8 cellular contexts compared by ENCODE assay signal in the genomic region with DNA sequence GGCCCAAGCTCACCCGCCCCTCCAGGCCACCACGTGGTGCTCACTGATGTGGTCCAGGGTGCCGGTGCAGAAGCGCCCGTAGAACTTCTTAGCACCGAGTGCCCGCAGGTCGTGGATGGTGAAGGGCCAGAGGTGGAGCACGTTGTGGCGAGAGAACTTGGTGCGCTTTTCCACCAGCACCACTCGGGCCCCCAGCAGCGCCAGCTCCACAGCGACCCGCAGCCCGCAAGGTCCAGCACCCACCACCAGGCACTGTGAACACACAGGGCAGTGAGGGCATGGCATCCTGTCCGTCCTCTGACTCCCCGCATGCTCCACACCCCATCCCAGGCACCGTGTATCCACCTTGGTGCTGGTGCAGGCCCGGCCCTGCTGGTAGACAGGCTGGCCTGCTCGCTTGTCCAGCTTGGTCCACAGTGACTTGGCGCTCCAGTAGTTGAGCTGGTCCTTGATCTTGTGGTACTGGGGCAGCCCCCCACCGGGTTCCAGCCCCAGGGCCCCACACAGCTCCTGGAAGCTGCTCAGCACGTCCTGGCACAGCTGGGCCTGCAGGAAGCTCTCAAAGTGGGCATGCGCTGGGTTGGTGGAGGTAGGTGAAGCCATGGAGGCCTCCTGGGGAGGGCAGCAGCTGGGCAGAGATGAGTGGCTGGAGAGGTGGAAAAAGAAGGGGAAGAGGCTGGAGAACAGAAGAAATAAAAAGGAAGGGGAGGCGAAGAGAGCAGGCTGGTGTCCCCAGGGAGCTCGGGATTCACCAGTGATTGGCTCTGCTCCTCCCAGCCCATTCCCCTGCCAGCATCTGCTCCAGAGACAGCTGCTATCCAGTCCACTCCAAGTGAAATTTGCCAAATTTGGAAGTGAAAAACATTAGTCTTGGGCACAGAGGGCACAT. TPM values are rescaled to one million over a fixed set of nuclear protein-coding genes. Genes with fewer than 3 reads are reported as not detected.
A peak's percentile ranks its signal among the peaks of the same experiment; 100 is the strongest.
DNase-seq lines count a peak whose midpoint lies in the region; ATAC-seq and TF ChIP-seq lines count a peak whose summit lies in the region.

No MANE protein-coding gene starts in this region.

- no peaks in the 10 kb centered on the region for H3K9me3 ChIP-seq in Peyer's patch

- POLR2A ChIA-PET in activated CD4-positive, alpha-beta T cell treated with anti-CD3 and anti-CD28 coated beads, Interleukin-2, amount 10 ng/mL, durations not matched to agents 7 days and 5 days (lab: Charles Lee), result interaction anchor here (0.7 to 2.1 kb wide), 2 partner anchors 29 to 218 kb away, joined by 4 to 7 read pairs; a partner anchor contains a TSS

- peaks cover 0 to 51% (median 32%) of the 10 kb centered on the region in 4 donors for H3K4me1 ChIP-seq in Peyer's patch

- peaks cover 74% of the 10 kb centered on the region for H3K4me1 Mint-ChIP-seq in activated CD4-positive, alpha-beta T cell treated with anti-CD3 and anti-CD28 coated beads, Interleukin-2, amount 10 ng/mL, durations not matched to agents 7 days and 5 days
- H3K4me1 Mint-ChIP-seq in stimulated activated naive CD8-positive, alpha-beta T cell treated with anti-CD3 and anti-CD28 coated beads, Interleukin-15, amount 100 ng/mL, for 72 hours, result peaks cover 81% of the 10 kb centered on the region

- H3K4me3 ChIP-seq in Peyer's patch (peak overlapping the region; percentile 68 to 79 (median 72)), fibroblast of the aortic adventitia (ENCODE audit: low read depth, low read length) (peak overlapping the region; percentile 88)

- TF ChIP-seq CTCF in Peyer's patch (IDR thresholded peaks at IDR 0.05) (no peak), fibroblast of the aortic adventitia (IDR thresholded peaks at IDR 0.05; ENCODE audit: insufficient read depth, low read length) (no peak)

- H3K27ac ChIP-seq in Peyer's patch, result peak overlapping the region; percentile 92 to 98 (median 94)

- no peak for DNase-seq in activated CD4-positive, alpha-beta T cell treated with anti-CD3 and anti-CD28 coated beads, Interleukin-2, amount 10 ng/mL, durations not matched to agents 7 days and 5 days
- no peak for DNase-seq in activated CD4-positive, alpha-beta T cell treated with anti-CD3 and anti-CD28 coated beads for 4 hours
- DNase-seq in Peyer's patch (peak in 1 of 3 donors; percentile 51), fibroblast of the aortic adventitia (ENCODE audit: low read depth) (no peak), mucosa of gallbladder (ENCODE audit: low spot score) (no peak)
- DNase-seq in stimulated activated naive CD8-positive, alpha-beta T cell treated with anti-CD3 and anti-CD28 coated beads, Interleukin-15, amount 100 ng/mL, for 72 hours, result no peak

- H3K36me3 ChIP-seq in Peyer's patch, result peaks cover 0 to 33% (median 0%) of the 10 kb centered on the region in 3 donors

- H3K27me3 Mint-ChIP-seq in activated CD4-positive, alpha-beta T cell treated with anti-CD3 and anti-CD28 coated beads, Interleukin-2, amount 10 ng/mL, durations not matched to agents 7 days and 5 days, result no peaks in the 10 kb centered on the region
- H3K27me3 Mint-ChIP-seq in stimulated activated naive CD8-positive, alpha-beta T cell treated with anti-CD3 and anti-CD28 coated beads, Interleukin-15, amount 100 ng/mL, for 72 hours, result no peaks in the 10 kb centered on the region

- H3K36me3 Mint-ChIP-seq in activated CD4-positive, alpha-beta T cell treated with anti-CD3 and anti-CD28 coated beads, Interleukin-2, amount 10 ng/mL, durations not matched to agents 7 days and 5 days (ENCODE audit: low read depth), result peaks cover 40% of the 10 kb centered on the region

- H3K4me3 Mint-ChIP-seq in activated CD4-positive, alpha-beta T cell treated with anti-CD3 and anti-CD28 coated beads, Interleukin-2, amount 10 ng/mL, durations not matched to agents 7 days and 5 days, result peak overlapping the region; percentile 89
- peak overlapping the region; percentile 94 to 95 for H3K4me3 Mint-ChIP-seq in stimulated activated naive CD8-positive, alpha-beta T cell treated with anti-CD3 and anti-CD28 coated beads, Interleukin-15, amount 100 ng/mL, for 72 hours

- peaks cover 3% of the 10 kb centered on the region for H3K9me3 Mint-ChIP-seq in activated CD4-positive, alpha-beta T cell treated with anti-CD3 and anti-CD28 coated beads, Interleukin-2, amount 10 ng/mL, durations not matched to agents 7 days and 5 days
- H3K9me3 Mint-ChIP-seq in stimulated activated naive CD8-positive, alpha-beta T cell treated with anti-CD3 and anti-CD28 coated beads, Interleukin-15, amount 100 ng/mL, for 72 hours, result no peaks in the 10 kb centered on the region

- H3K27ac Mint-ChIP-seq in activated CD4-positive, alpha-beta T cell treated with anti-CD3 and anti-CD28 coated beads, Interleukin-2, amount 10 ng/mL, durations not matched to agents 7 days and 5 days, result peak overlapping the region; percentile 95
- peak overlapping the region; percentile 96 for H3K27ac Mint-ChIP-seq in stimulated activated naive CD8-positive, alpha-beta T cell treated with anti-CD3 and anti-CD28 coated beads, Interleukin-15, amount 100 ng/mL, for 72 hours

- no peak for TF ChIP-seq POLR2A in Peyer's patch (IDR thresholded peaks at IDR 0.05)

- no peak for ATAC-seq in stimulated activated naive CD8-positive, alpha-beta T cell treated with anti-CD3 and anti-CD28 coated beads, Interleukin-15, amount 100 ng/mL, for 72 hours
- no peak for ATAC-seq in HG02970 (IDR thresholded peaks at IDR 0.05; ENCODE audit: low FRiP score, unreplicated experiment)
- ATAC-seq in GM18858 (IDR thresholded peaks at IDR 0.05; ENCODE audit: unreplicated experiment), result no peak

- CTCF ChIA-PET in activated CD4-positive, alpha-beta T cell treated with anti-CD3 and anti-CD28 coated beads, Interleukin-2, amount 10 ng/mL, durations not matched to agents 7 days and 5 days (lab: Charles Lee), result interaction anchor here (0.6 to 11.8 kb wide), 5 partner anchors 9 to 266 kb away, joined by 3 to 81 read pairs (median 4); a partner anchor contains a TSS

- no peaks in the 10 kb centered on the region for H3K27me3 ChIP-seq in Peyer's patch

RNA-seq across cellular contexts. Expression of a gene that starts 1.7 kb away (rescaled TPM):
- 10 to 100 TPM; 93.1 to 98.3 TPM for total RNA-seq in activated CD4-positive, alpha-beta T cell treated with anti-CD3 and anti-CD28 coated beads, Interleukin-2, amount 10 ng/mL, durations not matched to agents 7 days and 5 days
- total RNA-seq in Peyer's patch (100 to 1,000 TPM; 154 to 291 (median 223) TPM), fibroblast of the aortic adventitia (ENCODE audit: low replicate concordance) (21.7 and 48.1 TPM in 2 replicates), mucosa of gallbladder (71.8 TPM)

RNA-seq across cellular contexts. Expression of a gene that starts 13.3 kb away (rescaled TPM):
- 10 to 100 TPM; 13.0 to 14.0 TPM for total RNA-seq in activated CD4-positive, alpha-beta T cell treated with anti-CD3 and anti-CD28 coated beads, Interleukin-2, amount 10 ng/mL, durations not matched to agents 7 days and 5 days
- total RNA-seq in Peyer's patch (10 to 100 TPM; 20.6 to 34.5 (median 26.8) TPM), fibroblast of the aortic adventitia (ENCODE audit: low replicate concordance) (7.5 and 14.6 TPM in 2 replicates), mucosa of gallbladder (23.2 TPM)

RNA-seq across cellular contexts. Expression of a gene that starts 13.4 kb away (rescaled TPM):
- total RNA-seq in activated CD4-positive, alpha-beta T cell treated with anti-CD3 and anti-CD28 coated beads, Interleukin-2, amount 10 ng/mL, durations not matched to agents 7 days and 5 days, result under 1 TPM; 0.17 to 0.22 TPM
- total RNA-seq in Peyer's patch (under 1 TPM in 2 of 4 donors, not detected in 2; 0.27 to 0.53 TPM), fibroblast of the aortic adventitia (ENCODE audit: low replicate concordance) (0.65 and 5.8 TPM in 2 replicates), mucosa of gallbladder (2.6 TPM)

RNA-seq across cellular contexts. Expression of a gene that starts 29.2 kb away (rescaled TPM):
- 10 to 100 TPM; 17.6 to 19.1 TPM for total RNA-seq in activated CD4-positive, alpha-beta T cell treated with anti-CD3 and anti-CD28 coated beads, Interleukin-2, amount 10 ng/mL, durations not matched to agents 7 days and 5 days
- total RNA-seq in Peyer's patch, result 10 to 100 TPM in 2 of 4 donors, 1 to 10 TPM in 2; 6.7 to 11.6 (median 9.1) TPM
- 4.3 and 9.8 TPM in 2 replicates for total RNA-seq in fibroblast of the aortic adventitia (ENCODE audit: low replicate concordance)
- 5.3 TPM for total RNA-seq in mucosa of gallbladder
